Comparison of ENCODE assay signal across 8 cellular contexts in the genomic region with DNA sequence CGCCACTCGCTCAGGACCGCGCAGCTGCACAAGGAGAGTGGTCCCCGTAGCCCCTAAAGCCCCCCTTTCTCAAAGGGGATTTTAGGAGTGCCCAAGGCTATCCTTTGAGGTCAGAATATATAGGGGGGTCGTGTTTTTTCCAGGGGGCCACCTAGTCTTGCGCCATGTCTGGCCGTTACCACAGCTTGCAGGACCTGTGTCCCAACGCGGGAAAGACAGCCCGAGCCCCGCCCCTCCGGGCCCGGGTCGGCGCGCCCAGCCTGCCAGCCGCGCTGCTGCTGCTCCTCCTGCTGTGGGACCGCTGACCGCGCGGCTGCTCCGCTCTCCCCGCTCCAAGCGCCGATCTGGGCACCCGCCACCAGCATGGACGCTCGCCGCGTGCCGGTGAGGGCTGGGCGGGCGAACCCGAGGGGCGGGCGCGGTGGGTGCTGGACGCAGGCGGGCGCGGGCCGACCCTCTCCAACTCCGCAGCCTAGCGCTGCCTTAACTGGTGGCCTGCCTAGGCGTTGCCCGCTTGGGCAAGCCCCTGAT. TPM values are rescaled to one million over a fixed set of nuclear protein-coding genes. Genes with fewer than 3 reads are reported as not detected.
A peak's percentile ranks its signal among the peaks of the same experiment; 100 is the strongest.
DNase-seq lines count a peak whose midpoint lies in the region; ATAC-seq, FAIRE-seq and TF ChIP-seq lines count a peak whose summit lies in the region.

CDCA7 (plus strand) TSS at position 272 of the 531 bp plus-strand sequence; CDS start at position 364, 92 bp downstream.

- H3K9me3 ChIP-seq in iPS-15b (ENCODE audit: control insufficient read depth, insufficient read depth, low read length), result no peaks in the 10 kb centered on the region

- H3K4me3 ChIP-seq in astrocyte of the spinal cord (ENCODE audit: low read depth, low read length), result peak within 1 kb of the TSS; percentile 75
- peak within 1 kb of the TSS; percentile 94 for H3K4me3 ChIP-seq in iPS-15b (ENCODE audit: low read depth, low read length)

- peaks cover 7% of the 10 kb centered on the region for H3K36me3 Mint-ChIP-seq in T-helper 1 cell treated with Interleukin-12 subunit alpha and Interleukin-12 subunit beta and Interleukin-4 antibody, amounts not matched to agents 30 μg/mL and 1 μg/mL, for 36 hours (ENCODE audit: low read depth)

- in situ Hi-C loops in astrocyte of the spinal cord (cut with HindIII; ENCODE audit: low sequenced_read_pairs), result no loop called here

- H3K9ac ChIP-seq in iPS-15b (ENCODE audit: low read depth, low read length), result peak within 1 kb of the TSS; percentile 93

- FAIRE-seq in GM12892 (lab: Jason Lieb, UNC), result peak; percentile 77

- peaks cover 6% of the 10 kb centered on the region for H3K27me3 Mint-ChIP-seq in T-helper 1 cell treated with Interleukin-12 subunit alpha and Interleukin-12 subunit beta and Interleukin-4 antibody, amounts not matched to agents 30 μg/mL and 1 μg/mL, for 36 hours (ENCODE audit: low read depth)

- TF ChIP-seq POLR2A in GM12892 (IDR thresholded peaks at IDR 0.05; ENCODE audit: low read depth, low read length), result peak; percentile 83

- peak; percentile 61 for DNase-seq in GM12892 (ENCODE audit: insufficient read length)
- peak; percentile 68 for DNase-seq in NCI-H1048 (lab: John Stamatoyannopoulos, UW)
- peak; percentile 68 for DNase-seq in astrocyte of the spinal cord (ENCODE audit: low read depth, low spot score)
- DNase-seq in smooth muscle cell of the brain vasculature (ENCODE audit: low read depth, low spot score), result peak; percentile 21
- no peak for DNase-seq in mucosa of gallbladder (ENCODE audit: low spot score)

- peaks cover 3% of the 10 kb centered on the region for H3K36me3 ChIP-seq in iPS-15b (ENCODE audit: control insufficient read depth, insufficient read depth, low read length)

- peak within 1 kb of the TSS; percentile 95 for H3K27ac Mint-ChIP-seq in T-helper 1 cell treated with Interleukin-12 subunit alpha and Interleukin-12 subunit beta and Interleukin-4 antibody, amounts not matched to agents 30 μg/mL and 1 μg/mL, for 36 hours

- peaks cover 48% of the 10 kb centered on the region for H3K4me1 Mint-ChIP-seq in T-helper 1 cell treated with Interleukin-12 subunit alpha and Interleukin-12 subunit beta and Interleukin-4 antibody, amounts not matched to agents 30 μg/mL and 1 μg/mL, for 36 hours (ENCODE audit: low read depth)

- H3K4me1 ChIP-seq in iPS-15b (ENCODE audit: control insufficient read depth, insufficient read depth, low read length), result peaks cover 18% of the 10 kb centered on the region

- ATAC-seq in HG02588 (IDR thresholded peaks at IDR 0.05; ENCODE audit: unreplicated experiment), result peak; percentile 48

- H3K4me3 Mint-ChIP-seq in T-helper 1 cell treated with Interleukin-12 subunit alpha and Interleukin-12 subunit beta and Interleukin-4 antibody, amounts not matched to agents 30 μg/mL and 1 μg/mL, for 36 hours, result peak within 1 kb of the TSS; percentile 92

- H3K27me3 ChIP-seq in iPS-15b (ENCODE audit: control insufficient read depth, insufficient read depth, low read length), result no peaks in the 10 kb centered on the region

- no peaks in the 10 kb centered on the region for H3K9me3 Mint-ChIP-seq in T-helper 1 cell treated with Interleukin-12 subunit alpha and Interleukin-12 subunit beta and Interleukin-4 antibody, amounts not matched to agents 30 μg/mL and 1 μg/mL, for 36 hours

- TF ChIP-seq CTCF in astrocyte of the spinal cord (IDR thresholded peaks at IDR 0.05; ENCODE audit: low read depth, low read length), result no peak

RNA-seq across cellular contexts. Expression of gene CDCA7, which starts in this region (rescaled TPM):
- 46.7 TPM for polyA plus RNA-seq in GM12892 (2012; ENCODE audit: missing spikeins)
- total RNA-seq in mucosa of gallbladder, result 0.86 TPM
